Comparison of ENCODE assay signal across 1 cellular context in genomic region chr17:40473573-40474365, GRCh38.
TF ChIP-seq lines count a peak whose summit lies in the region.

No MANE protein-coding gene starts in this region.

TF ChIP-seq in A549, 52 proteins besides CTCF, POLR2A, EP300 and RAD21:
- no peak; the same call in 1 of the 2 replicates for TF ChIP-seq ATOH8 (CRISPR knock-in tag; IDR thresholded peaks at IDR 0.05; ENCODE audit: low read depth)
- peak; percentile 91 for TF ChIP-seq TFCP2L1 (CRISPR knock-in tag; IDR thresholded peaks at IDR 0.05)
- TF ChIP-seq HOXB5 (CRISPR knock-in tag; IDR thresholded peaks at IDR 0.05): peak; percentile 44
- peak; percentile 14; the same call in 1 of the 2 replicates for TF ChIP-seq PBX3 (IDR thresholded peaks at IDR 0.05)
- TF ChIP-seq TP53 (CRISPR knock-in tag; IDR thresholded peaks at IDR 0.05): peak; percentile 69; the same call in 1 of the 2 replicates
- peak; percentile 22; the same call in 1 of the 2 replicates for TF ChIP-seq POLR2AphosphoS2 (conservative IDR thresholded peaks at IDR 0.05; ENCODE audit: low read length)
- TF ChIP-seq, protein P1, sequence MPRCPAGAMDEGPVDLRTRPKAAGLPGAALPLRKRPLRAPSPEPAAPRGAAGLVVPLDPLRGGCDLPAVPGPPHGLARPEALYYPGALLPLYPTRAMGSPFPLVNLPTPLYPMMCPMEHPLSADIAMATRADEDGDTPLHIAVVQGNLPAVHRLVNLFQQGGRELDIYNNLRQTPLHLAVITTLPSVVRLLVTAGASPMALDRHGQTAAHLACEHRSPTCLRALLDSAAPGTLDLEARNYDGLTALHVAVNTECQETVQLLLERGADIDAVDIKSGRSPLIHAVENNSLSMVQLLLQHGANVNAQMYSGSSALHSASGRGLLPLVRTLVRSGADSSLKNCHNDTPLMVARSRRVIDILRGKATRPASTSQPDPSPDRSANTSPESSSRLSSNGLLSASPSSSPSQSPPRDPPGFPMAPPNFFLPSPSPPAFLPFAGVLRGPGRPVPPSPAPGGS (IDR thresholded peaks at IDR 0.05): no peak
- TF ChIP-seq HOXA7 (CRISPR knock-in tag; IDR thresholded peaks at IDR 0.05): peak; percentile 37
